18 cellular contexts compared by ENCODE assay signal in the genomic region with DNA sequence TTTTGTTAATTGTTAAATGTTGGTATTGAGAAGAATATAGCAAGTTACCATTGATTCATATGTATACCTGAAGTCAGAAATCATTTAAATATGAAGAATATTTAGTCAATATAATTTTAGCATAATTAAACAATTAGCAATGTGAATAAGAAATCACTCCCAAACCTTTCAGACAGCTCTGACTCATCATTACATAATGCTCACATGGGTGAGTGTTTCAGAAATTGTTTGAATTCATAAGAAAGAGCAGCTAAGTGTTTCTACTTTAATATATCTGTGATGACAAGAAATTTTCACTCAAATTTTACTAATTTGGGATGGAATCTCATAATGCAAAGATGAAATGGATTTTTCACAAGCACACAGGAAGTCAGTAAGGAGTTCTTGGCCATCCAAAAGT. TPM values are rescaled to one million over a fixed set of nuclear protein-coding genes. Genes with fewer than 3 reads are reported as not detected.
A peak's percentile ranks its signal among the peaks of the same experiment; 100 is the strongest.
DNase-seq lines count a peak whose midpoint lies in the region; ATAC-seq and TF ChIP-seq lines count a peak whose summit lies in the region.
"Had no signal": no experiment of that assay in that cellular context is flagged by ENCODE, and none has a peak within 500 bp of the region (broad histone marks: within the 10 kb centered on the region; RNA-seq: fewer than 3 reads in every experiment).

No MANE protein-coding gene starts in this region.

- TF ChIP-seq POLR2A in IMR-90 (IDR thresholded peaks at IDR 0.05; ENCODE audit: low read depth, low read length): no peak

- TF ChIP-seq CTCF in IMR-90 (conservative IDR thresholded peaks at IDR 0.05; ENCODE audit: low read depth, low read length) (no peak), foreskin keratinocyte (conservative IDR thresholded peaks at IDR 0.05) (no peak), GM10266 (IDR thresholded peaks at IDR 0.05; ENCODE audit: control insufficient read depth, insufficient read depth, low read depth, missing control alignments) (no peak)

- H3K27me3 ChIP-seq in IMR-90 (ENCODE audit: control insufficient read depth, insufficient read depth, low read length): no peaks in the 10 kb centered on the region
- no peaks in the 10 kb centered on the region for H3K27me3 ChIP-seq in adipocyte (replicated peaks; ENCODE audit: control insufficient read depth, insufficient read depth, low read length)
- no peaks in the 10 kb centered on the region for H3K27me3 ChIP-seq in foreskin keratinocyte
- H3K27me3 ChIP-seq: upper lobe of right lung had no signal

- no peak overlapping the region for H2AK5ac ChIP-seq in IMR-90 (ENCODE audit: low read depth, low read length)

- CTCF ChIA-PET in IMR-90 (lab: Yijun Ruan, JAX): interaction anchor here (0.6 kb wide), 1 partner anchor 67 kb away, joined by 3 read pairs; no protein-coding TSS in a partner anchor

- H3K4ac ChIP-seq in IMR-90 (ENCODE audit: low read depth, low read length): no peak overlapping the region

- H3K9me3 ChIP-seq in IMR-90 (ENCODE audit: control insufficient read depth, insufficient read depth, low read length) (no peaks in the 10 kb centered on the region), adipocyte (ENCODE audit: control insufficient read depth, low read length) (no peaks in the 10 kb centered on the region)
- H3K9me3 ChIP-seq: upper lobe of right lung had no signal

- 0 out of 2 replicates have a peak, but pooled peaks cover 3% of the 10 kb centered on the region for H3K9me1 ChIP-seq in IMR-90 (ENCODE audit: insufficient read depth, low read length)

- H3K27ac ChIP-seq in IMR-90 (ENCODE audit: insufficient read depth, low read length) (no peak overlapping the region), foreskin keratinocyte (no peak overlapping the region)
- H3K27ac ChIP-seq: upper lobe of right lung had no signal

- no peak overlapping the region for H3K14ac ChIP-seq in IMR-90 (replicated peaks; ENCODE audit: low read depth, low read length)

- no peak overlapping the region for H2BK120ac ChIP-seq in IMR-90 (ENCODE audit: low read depth, low read length)

- POLR2A ChIA-PET in IMR-90 (lab: Charles Lee; ENCODE audit: unreplicated experiment): no interaction called here

- no peaks in the 10 kb centered on the region for H4K20me1 ChIP-seq in IMR-90 (ENCODE audit: insufficient read depth, low read length)

- H3K9ac ChIP-seq in IMR-90 (ENCODE audit: low read depth, low read length): no peak overlapping the region
- no peak overlapping the region for H3K9ac ChIP-seq in adipocyte (ENCODE audit: low read length)

- no peak overlapping the region for H3K4me2 ChIP-seq in IMR-90 (ENCODE audit: low read depth, low read length)

- H3K79me1 ChIP-seq in IMR-90 (ENCODE audit: low read depth in 1 of 2, low read length in 2 of 2): no peaks in the 10 kb centered on the region

- no peak for TF ChIP-seq RAD21 in IMR-90 (IDR thresholded peaks at IDR 0.05; ENCODE audit: low read length)

- dilution Hi-C loops in IMR-90 (cut with HindIII; ENCODE audit: low sequenced_read_pairs, unreplicated experiment): no loop called here

- H4K8ac ChIP-seq in IMR-90 (ENCODE audit: low read depth in 2 of 2, low read length in 2 of 2): no peak overlapping the region

- no peaks in the 10 kb centered on the region for H3K36me3 ChIP-seq in IMR-90 (ENCODE audit: control insufficient read depth, insufficient read depth, low read length)
- H3K36me3 ChIP-seq in adipocyte (ENCODE audit: control insufficient read depth, insufficient read depth, low read length, severe bottlenecking): no peaks in the 10 kb centered on the region
- H3K36me3 ChIP-seq: upper lobe of right lung had no signal

- H2BK5ac ChIP-seq in IMR-90 (ENCODE audit: low read depth, low read length, poor library complexity, severe bottlenecking): no peak overlapping the region

- 0 out of 2 replicates have a peak, but pooled peaks have one; percentile 30 for ATAC-seq in IMR-90 (ENCODE audit: low read depth)
- ATAC-seq in foreskin keratinocyte: peak; percentile 52
- ATAC-seq in GM21737 (IDR thresholded peaks at IDR 0.05; ENCODE audit: unreplicated experiment): no peak
- ATAC-seq: left cardiac atrium, natural killer cell, upper lobe of right lung had no signal

- H3K4me3 ChIP-seq in IMR-90 (ENCODE audit: insufficient read depth, low read depth, low read length) (no peak overlapping the region), adipocyte (ENCODE audit: low read length) (no peak overlapping the region)
- H3K4me3 ChIP-seq: upper lobe of right lung had no signal

- no peak overlapping the region for H2BK15ac ChIP-seq in IMR-90 (ENCODE audit: low read depth, low read length)

- H4K91ac ChIP-seq in IMR-90 (ENCODE audit: insufficient read depth, low read depth, low read length): no peak overlapping the region

- no peak overlapping the region for H2AK9ac ChIP-seq in IMR-90 (replicated peaks; ENCODE audit: low read depth, low read length, poor library complexity)

- intact Hi-C loops in IMR-90 (cut with micrococcal nuclease): no loop called here

- no peak overlapping the region for H2BK20ac ChIP-seq in IMR-90 (ENCODE audit: low read depth, low read length)

- BruUV-seq in IMR-90 (replicated peaks; lab: Mats Ljungman, UMichigan): no TSS peak

- DNase-seq in AG20443 (ENCODE audit: low spot score) (peak; percentile 29), IMR-90 (peak; percentile 56), adipocyte (ENCODE audit: low read depth) (peak; percentile 28), foreskin keratinocyte (peak in 1 of 2 donors; percentile 39), mesenteric fat pad (ENCODE audit: low spot score) (no peak), activated gamma-delta T cell treated with Interleukin-2 at 50 U/mL for 16 hours (no peak), GM10266 (ENCODE audit: extremely low spot score) (no peak)
- DNase-seq: activated CD4-positive, alpha-beta memory T cell treated with anti-CD3 and anti-CD28 coated beads for 36 hours; aorta; effector CD4-positive, alpha-beta T cell; left cardiac atrium; natural killer cell; NCI-H1048; NCI-H2227 treated with DMSO at 0.1 percent for 48 hours; RPMI8226; stimulated activated CD4-positive, alpha-beta T cell treated with anti-CD3 and anti-CD28 coated beads, Interleukin-1b, Interleukin-23, amount 100 ng/mL, for 48 hours; upper lobe of right lung had no signal

- peaks cover 9% of the 10 kb centered on the region for H3K4me1 ChIP-seq in IMR-90 (ENCODE audit: control insufficient read depth, insufficient read depth, low read length)
- H3K4me1 ChIP-seq in adipocyte (ENCODE audit: control insufficient read depth, insufficient read depth, low read length): peaks cover 20% of the 10 kb centered on the region
- H3K4me1 ChIP-seq in foreskin keratinocyte: peaks cover 19% of the 10 kb centered on the region
- H3K4me1 ChIP-seq: upper lobe of right lung had no signal

- H3K23ac ChIP-seq in IMR-90 (ENCODE audit: low read depth, low read length): no peak overlapping the region

- in situ Hi-C loops in IMR-90 (cut with MboI; ENCODE audit: low sequenced_read_pairs): no loop called here

- H3K56ac ChIP-seq in IMR-90 (ENCODE audit: extremely low read depth, insufficient read depth, low read length): no peak overlapping the region

- H4K5ac ChIP-seq in IMR-90 (ENCODE audit: low read depth, low read length): no peak overlapping the region

- no peak overlapping the region for H2AFZ ChIP-seq in IMR-90 (replicated peaks; ENCODE audit: low read length, poor library complexity)

- no peak overlapping the region for H3K18ac ChIP-seq in IMR-90 (ENCODE audit: low read depth, low read length)

TF ChIP-seq in IMR-90, 13 proteins besides CTCF, POLR2A, EP300 and RAD21 (continues in another document):
- no peak; the same call in 1 of the 2 replicates for TF ChIP-seq BHLHE40 (IDR thresholded peaks at IDR 0.05; ENCODE audit: low read depth, low read length)
- TF ChIP-seq MAZ (IDR thresholded peaks at IDR 0.05; ENCODE audit: borderline replicate concordance, low read depth, low read length): no peak
- no peak for TF ChIP-seq RFX5 (IDR thresholded peaks at IDR 0.05; ENCODE audit: low read depth, low read length)
- TF ChIP-seq SMC3 (IDR thresholded peaks at IDR 0.05; ENCODE audit: low read depth, low read length): no peak
- TF ChIP-seq CHD1 (IDR thresholded peaks at IDR 0.05; ENCODE audit: low read depth, low read length): no peak
- TF ChIP-seq, protein P1, sequence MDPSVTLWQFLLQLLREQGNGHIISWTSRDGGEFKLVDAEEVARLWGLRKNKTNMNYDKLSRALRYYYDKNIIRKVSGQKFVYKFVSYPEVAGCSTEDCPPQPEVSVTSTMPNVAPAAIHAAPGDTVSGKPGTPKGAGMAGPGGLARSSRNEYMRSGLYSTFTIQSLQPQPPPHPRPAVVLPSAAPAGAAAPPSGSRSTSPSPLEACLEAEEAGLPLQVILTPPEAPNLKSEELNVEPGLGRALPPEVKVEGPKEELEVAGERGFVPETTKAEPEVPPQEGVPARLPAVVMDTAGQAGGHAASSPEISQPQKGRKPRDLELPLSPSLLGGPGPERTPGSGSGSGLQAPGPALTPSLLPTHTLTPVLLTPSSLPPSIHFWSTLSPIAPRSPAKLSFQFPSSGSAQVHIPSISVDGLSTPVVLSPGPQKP (IDR thresholded peaks at IDR 0.05; ENCODE audit: borderline replicate concordance, low read depth, low read length): no peak
- no peak; the same call in 1 of the 2 replicates for TF ChIP-seq FOS (IDR thresholded peaks at IDR 0.05; ENCODE audit: low read depth, low read length)
- TF ChIP-seq CEBPB (IDR thresholded peaks at IDR 0.05; ENCODE audit: low read depth, low read length): no peak
- no peak for TF ChIP-seq RCOR1 (IDR thresholded peaks at IDR 0.05; ENCODE audit: insufficient replicate concordance, low read length)
- no peak for TF ChIP-seq MAFK (IDR thresholded peaks at IDR 0.05; ENCODE audit: low read depth, low read length)

RNA-seq across cellular contexts. Expression of a gene that starts 42.0 kb away (rescaled TPM):
- total RNA-seq in IMR-90 (2012; rRNA removed) (19.4 and 44.2 TPM in 2 replicates), foreskin keratinocyte (23.7 and 24.8 TPM in 2 replicates), mesenteric fat pad (23.3 TPM)
- polyA plus RNA-seq in IMR-90 (2012; rRNA removed) (8.8 and 12.5 TPM in 2 replicates), foreskin keratinocyte (8.8 and 10.4 TPM in 2 replicates)
- 2.0 and 2.8 TPM in 2 replicates for polyA plus RNA-seq in IMR-90 (2012; cell fraction: cytosol; rRNA removed)
- 1.1 and 22.9 TPM in 2 replicates for polyA plus RNA-seq in IMR-90 (2012; cell fraction: nucleus; rRNA removed; ENCODE audit: low replicate concordance)

RNA-seq across cellular contexts. Expression of a gene that starts 51.1 kb away (rescaled TPM):
- total RNA-seq in IMR-90 (2012; rRNA removed) (3.4 and 6.4 TPM in 2 replicates), foreskin keratinocyte (5.0 and 8.0 TPM in 2 replicates), mesenteric fat pad (7.7 TPM)
- polyA plus RNA-seq in IMR-90 (2012; rRNA removed) (1.6 and 2.5 TPM in 2 replicates), foreskin keratinocyte (3.4 and 4.2 TPM in 2 replicates)
- 0.37 and 0.81 TPM in 2 replicates for polyA plus RNA-seq in IMR-90 (2012; cell fraction: cytosol; rRNA removed)
- polyA plus RNA-seq in IMR-90 (2012; cell fraction: nucleus; rRNA removed; ENCODE audit: low replicate concordance): 2.6 and 3.6 TPM in 2 replicates

RNA-seq across cellular contexts. Expression of a gene that starts 56.8 kb away (rescaled TPM):
- total RNA-seq in IMR-90 (2012; rRNA removed): 179 and 181 TPM in 2 replicates
- polyA plus RNA-seq in IMR-90 (2012; rRNA removed): 347 and 352 TPM in 2 replicates
- 142 and 333 TPM in 2 replicates for polyA plus RNA-seq in IMR-90 (2012; cell fraction: cytosol; rRNA removed)
- 86.7 and 151 TPM in 2 replicates for polyA plus RNA-seq in IMR-90 (2012; cell fraction: nucleus; rRNA removed; ENCODE audit: low replicate concordance)
- 355 TPM in 2 replicates for total RNA-seq in foreskin keratinocyte
- 619 and 631 TPM in 2 replicates for polyA plus RNA-seq in foreskin keratinocyte
- 148 TPM for total RNA-seq in mesenteric fat pad

Comparison
In these comparisons a context has a peak if more than half of its experiments do, and no peak if none do; other contexts are left out.
1. DNase-seq: peak in AG20443 (single experiment), IMR-90 (single experiment) and adipocyte (single experiment); none in mesenteric fat pad (single experiment), activated gamma-delta T cell treated with Interleukin-2 at 50 U/mL for 16 hours (single experiment) and GM10266 (single experiment).